Comparison of ENCODE assay signal across 14 cellular contexts in genomic region chr3:117602054-117602644, GRCh38.
"Had no signal": no experiment of that assay in that cellular context is flagged by ENCODE, and none has a peak within 500 bp of the region (broad histone marks: within the 10 kb centered on the region; RNA-seq: fewer than 3 reads in every experiment).

No MANE protein-coding gene starts in this region.

- H3K27ac Mint-ChIP-seq: activated CD4-positive, alpha-beta memory T cell treated with anti-CD3 and anti-CD28 coated beads for 36 hours; memory B cell; nephron progenitor cell had no signal

- DNase-seq: activated CD4-positive, alpha-beta memory T cell treated with anti-CD3 and anti-CD28 coated beads for 36 hours; activated CD4-positive, CD25-positive, alpha-beta regulatory T cell treated with anti-CD3 and anti-CD28 coated beads, Interleukin-2, amount 50 U/mL, for 72 hours; aorta; effector memory CD4-positive, alpha-beta T cell; gastrocnemius medialis; left lung; nephron progenitor cell; ovary; thyroid gland; uterus had no signal

- H3K27me3 Mint-ChIP-seq: activated CD4-positive, alpha-beta memory T cell treated with anti-CD3 and anti-CD28 coated beads for 36 hours; memory B cell had no signal

- H3K9me3 ChIP-seq: gastrocnemius medialis, left lung, ovary, thyroid gland, uterus had no signal

- H3K4me1 ChIP-seq: gastrocnemius medialis, left lung, thyroid gland, uterus had no signal

- H3K27ac ChIP-seq: epithelial cell of prostate, gastrocnemius medialis, left lung, ovary, thyroid gland, uterus had no signal

- FAIRE-seq: colon, keratinocyte had no signal

- H3K4me1 Mint-ChIP-seq: memory B cell had no signal

- H3K36me3 ChIP-seq: gastrocnemius medialis, left lung, ovary, thyroid gland, uterus had no signal

- H3K4me3 Mint-ChIP-seq: activated CD4-positive, alpha-beta memory T cell treated with anti-CD3 and anti-CD28 coated beads for 36 hours; memory B cell; nephron progenitor cell had no signal

- H3K4me3 ChIP-seq: gastrocnemius medialis, left lung, ovary, thyroid gland, uterus had no signal

- H3K9me3 Mint-ChIP-seq: memory B cell, nephron progenitor cell had no signal

- H3K36me3 Mint-ChIP-seq: activated CD4-positive, alpha-beta memory T cell treated with anti-CD3 and anti-CD28 coated beads for 36 hours; memory B cell had no signal

- ATAC-seq: gastrocnemius medialis, left lung had no signal

- H3K27me3 ChIP-seq: gastrocnemius medialis, left lung, ovary, thyroid gland, uterus had no signal
